Comparison of ENCODE assay signal across 10 cellular contexts in the genomic region with DNA sequence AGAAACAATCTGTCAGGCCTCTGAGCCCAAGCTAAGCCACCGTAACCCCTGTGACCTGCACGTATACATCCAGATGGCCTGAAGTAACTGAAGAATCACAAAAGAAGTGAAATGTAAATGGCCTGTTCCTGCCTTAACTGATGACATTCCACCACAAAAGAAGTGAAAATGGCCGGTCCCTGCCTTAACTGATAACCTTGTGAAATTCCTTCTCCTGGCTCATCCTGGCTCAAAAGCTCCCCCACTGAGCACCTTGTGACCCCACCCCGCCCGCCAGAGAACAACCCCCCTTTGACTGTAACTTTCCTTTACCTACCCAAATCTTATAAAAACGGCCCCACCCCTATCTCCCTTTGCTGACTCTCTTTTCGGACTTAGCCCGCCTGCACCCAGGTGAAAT. TPM values are rescaled to one million over a fixed set of nuclear protein-coding genes. Genes with fewer than 3 reads are reported as not detected.
A peak's percentile ranks its signal among the peaks of the same experiment; 100 is the strongest.
DNase-seq lines count a peak whose midpoint lies in the region; TF ChIP-seq lines count a peak whose summit lies in the region.
"Not testable (repeated sequence)": the region's sequence is repeated elsewhere in the genome, so short reads cannot be mapped to it uniquely, and the experiment has no call there.
"Had no signal": no experiment of that assay in that cellular context is flagged by ENCODE, and none has a peak within 500 bp of the region (broad histone marks: within the 10 kb centered on the region; RNA-seq: fewer than 3 reads in every experiment).

No MANE protein-coding gene starts in this region.

- peak overlapping the region; percentile 91 to 93 (median 91) for H3K27ac Mint-ChIP-seq in H9
- H3K27ac Mint-ChIP-seq in endodermal cell = peak overlapping the region; percentile 98
- H3K27ac Mint-ChIP-seq in neural progenitor cell = not testable (repeated sequence)

- not testable (repeated sequence) for H3K4ac ChIP-seq in H9 (ENCODE audit: low read depth, low read length)

- not testable (repeated sequence) for H3K56ac ChIP-seq in H9 (ENCODE audit: insufficient read length, low read depth, low read length)

- H3K4me1 ChIP-seq in H9 (ENCODE audit: insufficient read depth, low read length); endodermal cell (ENCODE audit: control insufficient read depth, insufficient read depth, low read length): not testable (repeated sequence)
- H3K4me1 ChIP-seq in HUES64 (ENCODE audit: insufficient read depth, low read length) (peaks cover 39% of the 10 kb centered on the region), iPS-18a (ENCODE audit: control insufficient read depth, low read depth, low read length) (peaks cover 22% of the 10 kb centered on the region), neural progenitor cell (peaks cover 21% of the 10 kb centered on the region)

- not testable (repeated sequence) for H4K91ac ChIP-seq in H9 (ENCODE audit: insufficient read length, low read depth, low read length)

- DNase-seq in H9 (peak; percentile 74), endodermal cell (peak; percentile 92), neural progenitor cell (ENCODE audit: low spot score) (peak; percentile 20)

- H3K14ac ChIP-seq in H9 (ENCODE audit: insufficient read depth, low read length) = not testable (repeated sequence)

- not testable (repeated sequence) for H4K5ac ChIP-seq in H9 (ENCODE audit: insufficient read length, low read depth, low read length)

- not testable (repeated sequence) for H2BK5ac ChIP-seq in H9 (ENCODE audit: insufficient read length, low read length)

- not testable (repeated sequence) for H3K79me2 ChIP-seq in H9 (ENCODE audit: insufficient read depth, low read length); neural progenitor cell (ENCODE audit: low read depth)
- peaks cover 10% of the 10 kb centered on the region; the same call in 1 of the 2 replicates for H3K79me2 ChIP-seq in SU-DHL-6 (ENCODE audit: insufficient read depth, low read length)

- no CpG with 5 or more reads among the region's 8 CpGs for WGBS in H9 (ENCODE audit: extremely low coverage, insufficient read length, low lambda C conversion rate)
- WGBS in HUES64 = 10% methylated on average over 8 of the region's 8 CpGs
- 1 to 25% methylated on average over 3 to 8 of the region's 8 CpGs for WGBS in endodermal cell (ENCODE audit: insufficient coverage in 1 of 2, insufficient read length in 1 of 2), 2 experiments

- peak overlapping the region; percentile 90 for H3T11ph ChIP-seq in H9 (ENCODE audit: low read length)

- H3K4me3 ChIP-seq in HUES64 (ENCODE audit: low read length) (0 out of 2 replicates have a peak overlapping the region, but pooled peaks have one; percentile 12), SU-DHL-6 (ENCODE audit: insufficient read depth, low read length, poor library complexity, severe bottlenecking) (peak overlapping the region; percentile 59), endodermal cell (ENCODE audit: low read length) (peak overlapping the region; percentile 85), iPS-18a (ENCODE audit: low read length) (peak overlapping the region; percentile 33)
- not testable (repeated sequence) for H3K4me3 ChIP-seq in neural progenitor cell

- not testable (repeated sequence) for H2BK15ac ChIP-seq in H9 (ENCODE audit: low read depth, low read length)

- not testable (repeated sequence) for H3K9me3 Mint-ChIP-seq in H9, neural progenitor cell
- H3K9me3 Mint-ChIP-seq in endodermal cell = peaks cover 16% of the 10 kb centered on the region

- H3K27me3 ChIP-seq in H9 (ENCODE audit: insufficient read depth, low read length); HUES64 (ENCODE audit: insufficient read depth, low read length); SU-DHL-6 (ENCODE audit: low read length); endodermal cell (ENCODE audit: control insufficient read depth, insufficient read depth, low read length, poor library complexity, severe bottlenecking); iPS-18a (ENCODE audit: control insufficient read depth, insufficient read depth, low read length); neural progenitor cell: not testable (repeated sequence)

- H3F3A ChIP-seq in SU-DHL-6 (ENCODE audit: insufficient read depth) = peaks cover 57% of the 10 kb centered on the region
- not testable (repeated sequence) for H3F3A ChIP-seq in neural progenitor cell (ENCODE audit: low read depth)

- not testable (repeated sequence) for H2AFZ ChIP-seq in H9 (ENCODE audit: low read length); SU-DHL-6 (ENCODE audit: low read depth, low read length, severe bottlenecking)
- peak overlapping the region; percentile 63 for H2AFZ ChIP-seq in neural progenitor cell (replicated peaks)

- H3K4me2 ChIP-seq in H9 (ENCODE audit: insufficient read depth, insufficient read length, low read length) = not testable (repeated sequence)
- peak overlapping the region; percentile 100 for H3K4me2 ChIP-seq in SU-DHL-6 (ENCODE audit: low read depth, low read length, poor library complexity, severe bottlenecking)
- peak overlapping the region; percentile 47 for H3K4me2 ChIP-seq in neural progenitor cell

- not testable (repeated sequence) for H3K9me3 ChIP-seq in H9 (ENCODE audit: control insufficient read depth, low read depth, low read length); HUES64 (ENCODE audit: insufficient read depth, low read depth, low read length); SU-DHL-6 (ENCODE audit: insufficient read depth, low read length); endodermal cell (ENCODE audit: control insufficient read depth, low read length); iPS-18a (ENCODE audit: control insufficient read depth, low read depth, low read length); neural progenitor cell (ENCODE audit: low read depth)

- H3K9me2 ChIP-seq in SU-DHL-6 (replicated peaks; ENCODE audit: insufficient read depth, low read length) = not testable (repeated sequence)

- H3K4me1 Mint-ChIP-seq in H9 (peaks cover 32 to 40% of the 10 kb centered on the region in 2 experiments), endodermal cell (peaks cover 38% of the 10 kb centered on the region)
- H3K4me1 Mint-ChIP-seq in neural progenitor cell = not testable (repeated sequence)

- H2BK120ac ChIP-seq in H9 (ENCODE audit: low read depth, low read length, poor library complexity, severe bottlenecking) = not testable (repeated sequence)

- not testable (repeated sequence) for H3K36me3 Mint-ChIP-seq in H9 (ENCODE audit: insufficient read depth in 1 of 3, low read depth in 3 of 3); neural progenitor cell
- peaks cover 29% of the 10 kb centered on the region for H3K36me3 Mint-ChIP-seq in endodermal cell (ENCODE audit: low read depth)

- H3K23me2 ChIP-seq in H9 (ENCODE audit: insufficient read length, low read depth, low read length, poor library complexity, severe bottlenecking) = not testable (repeated sequence)

- H4K8ac ChIP-seq in H9 (replicated peaks; ENCODE audit: insufficient read length, low read depth, low read length) = not testable (repeated sequence)

- not testable (repeated sequence) for H2BK20ac ChIP-seq in H9 (ENCODE audit: low read depth, low read length, poor library complexity, severe bottlenecking)

- not testable (repeated sequence) for H2BK12ac ChIP-seq in H9 (ENCODE audit: insufficient read length, low read depth, low read length)

- H3K4me3 Mint-ChIP-seq in H9 = peak overlapping the region; percentile 5 to 17; a peak in 3 of 5 replicates
- peak overlapping the region; percentile 56 for H3K4me3 Mint-ChIP-seq in endodermal cell
- H3K4me3 Mint-ChIP-seq in neural progenitor cell = not testable (repeated sequence)

- not testable (repeated sequence) for H3K36me3 ChIP-seq in HUES64 (ENCODE audit: insufficient read depth, low read length); SU-DHL-6 (ENCODE audit: low read length); iPS-18a (ENCODE audit: control insufficient read depth, low read depth, low read length); neural progenitor cell
- H3K36me3 ChIP-seq in endodermal cell (ENCODE audit: control insufficient read depth, insufficient read depth, low read length) = peaks cover 24% of the 10 kb centered on the region

- not testable (repeated sequence) for H4K20me1 ChIP-seq in H9 (ENCODE audit: control insufficient read depth, insufficient read depth, insufficient read length); SU-DHL-6 (ENCODE audit: low read depth, low read length); neural progenitor cell (ENCODE audit: low read depth)

- not testable (repeated sequence) for TF ChIP-seq CTCF in H9 (conservative IDR thresholded peaks at IDR 0.05); SU-DHL-6 (IDR thresholded peaks at IDR 0.05; ENCODE audit: insufficient read depth, low read length, poor library complexity, severe bottlenecking); endodermal cell (conservative IDR thresholded peaks at IDR 0.05); neural progenitor cell (IDR thresholded peaks at IDR 0.05)

- H3K23ac ChIP-seq in H9 (ENCODE audit: insufficient read length, low read depth, low read length) = not testable (repeated sequence)

- H3K27me3 Mint-ChIP-seq in H9 (ENCODE audit: low read depth); endodermal cell (ENCODE audit: insufficient read depth); neural progenitor cell (ENCODE audit: insufficient read depth, low read depth): not testable (repeated sequence)

- H3K9ac ChIP-seq in H9 (ENCODE audit: extremely low read depth, insufficient read length, low read length); iPS-18a (ENCODE audit: low read length); neural progenitor cell: not testable (repeated sequence)
- peak overlapping the region; percentile 17; the same call in 1 of the 2 replicates for H3K9ac ChIP-seq in HUES64 (ENCODE audit: low read depth, low read length)
- H3K9ac ChIP-seq in SU-DHL-6 (ENCODE audit: low read length) = peak overlapping the region; percentile 68
- H3K9ac ChIP-seq in endodermal cell (ENCODE audit: extremely low read depth, low read length, poor library complexity, severe bottlenecking) = peak overlapping the region; percentile 97

- not testable (repeated sequence) for H3K18ac ChIP-seq in H9 (ENCODE audit: insufficient read length, low read depth, low read length)

- peak overlapping the region; percentile 75 for H3K27ac ChIP-seq in H9 (ENCODE audit: insufficient read length, low read depth, low read length)
- peak overlapping the region; percentile 83; the same call in 1 of the 2 replicates for H3K27ac ChIP-seq in HUES64 (ENCODE audit: low read depth, low read length)
- H3K27ac ChIP-seq in SU-DHL-6 (ENCODE audit: low read depth, low read length) = peak overlapping the region; percentile 100
- peak overlapping the region; percentile 78 for H3K27ac ChIP-seq in endodermal cell (ENCODE audit: low read depth, low read length)
- not testable (repeated sequence) for H3K27ac ChIP-seq in iPS-18a (ENCODE audit: low read length); neural progenitor cell

- not testable (repeated sequence) for H3K79me1 ChIP-seq in H9 (ENCODE audit: insufficient read depth, low read depth, low read length, poor library complexity, severe bottlenecking)

- not testable (repeated sequence) for H2AK5ac ChIP-seq in H9 (ENCODE audit: insufficient read length, low read length)

RNA-seq across cellular contexts. Expression of a gene that starts 14.8 kb away (rescaled TPM):
- total RNA-seq in H9 (2021) (0.09 and 0.17 TPM in 2 replicates), endodermal cell (10 to 100 TPM in 1 of 2 donors, 1 to 10 TPM in 1; 7.9 to 15.9 TPM), neural progenitor cell (ENCODE audit: low replicate concordance) (not detected in 2 replicates)
- 1.00 TPM for polyA plus RNA-seq in HUES64 (2013, experiment 1 of 2)
- polyA plus RNA-seq in HUES64 (2013, experiment 2 of 2) = 1.3 TPM
- 6.2 TPM for polyA plus RNA-seq in endodermal cell (2013, experiment 1 of 2)
- polyA plus RNA-seq in endodermal cell (2013, experiment 2 of 2) = 9.5 TPM
- total RNA-seq: A673; Calu3; CD4-positive, alpha-beta memory T cell; H4 had no signal
- polyA plus RNA-seq: CD4-positive, alpha-beta memory T cell had no signal

RNA-seq across cellular contexts. Expression of a gene that starts 45.8 kb away (rescaled TPM):
- total RNA-seq in H9 (2021) = 2.5 and 3.0 TPM in 2 replicates
- 2.9 TPM for polyA plus RNA-seq in HUES64 (2013, experiment 1 of 2)
- 2.3 TPM for polyA plus RNA-seq in HUES64 (2013, experiment 2 of 2)
- total RNA-seq in endodermal cell = 1 to 10 TPM; 7.9 to 9.5 TPM
- polyA plus RNA-seq in endodermal cell (2013, experiment 1 of 2) = 9.9 TPM
- polyA plus RNA-seq in endodermal cell (2013, experiment 2 of 2) = 9.0 TPM
- 4.5 and 6.0 TPM in 2 replicates for total RNA-seq in neural progenitor cell (ENCODE audit: low replicate concordance)

Comparison
In these comparisons a context has a peak if more than half of its experiments do, and no peak if none do; other contexts are left out.
1. DNase-seq: peak in every context shown above with its lines; median percentile 92 in endodermal cell; 74 in H9; 20 in neural progenitor cell.